8 cellular contexts compared by ENCODE assay signal in the genomic region with DNA sequence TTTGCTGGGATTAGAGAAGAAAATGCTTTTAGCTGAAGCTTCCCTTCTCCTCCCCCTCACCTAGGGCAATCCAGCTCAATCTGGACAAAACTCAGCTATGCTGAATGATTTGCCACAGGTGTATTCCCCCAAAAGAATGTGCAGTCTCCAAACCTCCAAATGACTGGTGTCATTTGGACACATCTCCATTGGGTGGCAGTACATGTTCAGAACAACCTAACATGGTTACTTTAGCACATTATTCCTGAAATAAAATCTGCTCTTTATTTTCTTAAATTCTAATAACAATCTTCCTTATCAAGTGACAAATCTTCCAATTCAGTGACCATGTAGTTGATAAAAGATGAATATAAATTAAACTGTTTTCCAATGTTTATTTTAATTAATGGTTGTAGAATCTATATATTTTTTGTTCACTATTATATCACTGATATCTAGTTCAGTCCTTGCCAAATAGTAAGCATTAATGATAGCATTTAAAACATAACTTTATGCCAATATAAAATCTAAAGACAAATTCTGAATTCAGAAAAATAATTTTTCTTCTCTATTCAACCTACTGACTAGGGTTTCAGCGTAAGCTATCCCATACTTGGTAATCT.
DNase-seq lines count a peak whose midpoint lies in the region; ATAC-seq and TF ChIP-seq lines count a peak whose summit lies in the region.

No MANE protein-coding gene starts in this region.

- H3K23ac ChIP-seq in IMR-90 (ENCODE audit: low read depth, low read length), result no peak overlapping the region

- 0 out of 2 replicates have a peak overlapping the region, but pooled peaks have one; percentile 51 for H2BK20ac ChIP-seq in IMR-90 (ENCODE audit: low read depth, low read length)

- H3K9me3 Mint-ChIP-seq in CD8-positive, alpha-beta memory T cell, result peaks cover 0 to 6% (median 0%) of the 10 kb centered on the region in 5 donors

- H3K4me2 ChIP-seq in IMR-90 (ENCODE audit: low read depth, low read length), result no peak overlapping the region

- no peak overlapping the region for H2BK15ac ChIP-seq in IMR-90 (ENCODE audit: low read depth, low read length)

- H3K27ac ChIP-seq in right cardiac atrium (ENCODE audit: low read length) (no peak overlapping the region), IMR-90 (ENCODE audit: insufficient read depth, low read length) (no peak overlapping the region), VCaP (no peak overlapping the region), upper lobe of right lung (no peak overlapping the region)
- no peak overlapping the region for H3K27ac ChIP-seq in CD8-positive, alpha-beta memory T cell (ENCODE audit: low read depth, low read length)

- H4K20me1 ChIP-seq in IMR-90 (ENCODE audit: insufficient read depth, low read length), result no peaks in the 10 kb centered on the region

- TF ChIP-seq POLR2A in IMR-90 (IDR thresholded peaks at IDR 0.05; ENCODE audit: low read depth, low read length), result no peak

- no peak overlapping the region for H4K8ac ChIP-seq in IMR-90 (ENCODE audit: low read depth in 2 of 2, low read length in 2 of 2)

- no peaks in the 10 kb centered on the region for H3K4me1 Mint-ChIP-seq in CD8-positive, alpha-beta memory T cell

- ATAC-seq in Right ventricle myocardium superior (ENCODE audit: poor library complexity) (peak; percentile 48), right cardiac atrium (no peak), IMR-90 (ENCODE audit: low read depth) (peak; percentile 90), upper lobe of right lung (peak; percentile 66)

- no peak overlapping the region for H3K14ac ChIP-seq in IMR-90 (replicated peaks; ENCODE audit: low read depth, low read length)

- no peak overlapping the region for H3K9ac ChIP-seq in IMR-90 (ENCODE audit: low read depth, low read length)

- TF ChIP-seq CTCF in IMR-90 (conservative IDR thresholded peaks at IDR 0.05; ENCODE audit: low read depth, low read length) (peak; percentile 73), VCaP (conservative IDR thresholded peaks at IDR 0.05) (peak; percentile 73), upper lobe of right lung (IDR thresholded peaks at IDR 0.05) (peak; percentile 63)

- H3K36me3 Mint-ChIP-seq in CD8-positive, alpha-beta memory T cell, result no peaks in the 10 kb centered on the region

- no peak overlapping the region for H4K5ac ChIP-seq in IMR-90 (ENCODE audit: low read depth, low read length)

- H3K4me1 ChIP-seq in right cardiac atrium (ENCODE audit: control insufficient read depth, insufficient read depth, low read length), result peaks cover 4% of the 10 kb centered on the region
- peaks cover 4% of the 10 kb centered on the region for H3K4me1 ChIP-seq in IMR-90 (ENCODE audit: control insufficient read depth, insufficient read depth, low read length)
- peaks cover 11% of the 10 kb centered on the region for H3K4me1 ChIP-seq in upper lobe of right lung
- no peaks in the 10 kb centered on the region for H3K4me1 ChIP-seq in CD8-positive, alpha-beta memory T cell (ENCODE audit: insufficient read depth, low read length)

- H3K27ac Mint-ChIP-seq in CD8-positive, alpha-beta memory T cell, result peak overlapping the region in 1 of 8 donors; percentile 19

- POLR2A ChIA-PET in IMR-90 (lab: Charles Lee; ENCODE audit: unreplicated experiment), result no interaction called here
- POLR2A ChIA-PET in CD8-positive, alpha-beta memory T cell (lab: Charles Lee), result no interaction called here

- TF ChIP-seq RAD21 in IMR-90 (IDR thresholded peaks at IDR 0.05; ENCODE audit: low read length), result peak; percentile 93

- intact Hi-C loops in Right ventricle myocardium superior (cut with DNase I) (loop anchor here (5.0 kb wide), 1 partner anchor 1046 kb away; no protein-coding TSS in a partner anchor), right cardiac atrium (cut with DNase I) (loop anchor here in 2 of 4 donors (10.0 kb wide), 2 partner anchors 1044 to 1054 kb away; no protein-coding TSS in a partner anchor), IMR-90 (cut with micrococcal nuclease) (loop anchor here (1.0 to 10.0 kb wide), 6 partner anchors 84 to 1048 kb away; no protein-coding TSS in a partner anchor), upper lobe of right lung (cut with DNase I) (no loop called here)

- H3K36me3 ChIP-seq in IMR-90 (ENCODE audit: control insufficient read depth, insufficient read depth, low read length) (no peaks in the 10 kb centered on the region), upper lobe of right lung (no peaks in the 10 kb centered on the region)
- H3K36me3 ChIP-seq in CD8-positive, alpha-beta memory T cell (ENCODE audit: insufficient read depth, low read length), result no peaks in the 10 kb centered on the region

- DNase-seq in Right ventricle myocardium superior (no peak), right cardiac atrium (no peak), IMR-90 (peak; percentile 63), iPS-NIHi11 (ENCODE audit: low spot score) (peak; percentile 50), upper lobe of right lung (no peak), GM19238 (ENCODE audit: insufficient read length, low spot score) (no peak)
- no peak for DNase-seq in CD8-positive, alpha-beta memory T cell

- peak overlapping the region; percentile 33; the same call in 1 of the 2 replicates for H3K4ac ChIP-seq in IMR-90 (ENCODE audit: low read depth, low read length)

- H3K9me1 ChIP-seq in IMR-90 (ENCODE audit: insufficient read depth, low read length), result no peaks in the 10 kb centered on the region

- no peak overlapping the region for H3K4me3 Mint-ChIP-seq in CD8-positive, alpha-beta memory T cell

- no peak overlapping the region for H2BK5ac ChIP-seq in IMR-90 (ENCODE audit: low read depth, low read length, poor library complexity, severe bottlenecking)

- H2BK120ac ChIP-seq in IMR-90 (ENCODE audit: low read depth, low read length), result peak overlapping the region; percentile 39; the same call in 1 of the 2 replicates

- H3K27me3 Mint-ChIP-seq in CD8-positive, alpha-beta memory T cell, result peaks cover 0 to 44% of the 10 kb centered on the region in 2 donors

- no peak overlapping the region for H2AFZ ChIP-seq in IMR-90 (replicated peaks; ENCODE audit: low read length, poor library complexity)

- H3K4me3 ChIP-seq in right cardiac atrium (ENCODE audit: low read length), result no peak overlapping the region
- H3K4me3 ChIP-seq in IMR-90 (ENCODE audit: insufficient read depth, low read depth, low read length), result no peak overlapping the region
- H3K4me3 ChIP-seq in upper lobe of right lung, result no peak overlapping the region
- H3K4me3 ChIP-seq in CD8-positive, alpha-beta memory T cell (ENCODE audit: low read length), result no peak overlapping the region

- no peak overlapping the region for H3K18ac ChIP-seq in IMR-90 (ENCODE audit: low read depth, low read length)

- H3K56ac ChIP-seq in IMR-90 (ENCODE audit: extremely low read depth, insufficient read depth, low read length), result no peak overlapping the region

- no TSS peak for BruUV-seq in IMR-90 (replicated peaks; lab: Mats Ljungman, UMichigan)

- no peak overlapping the region for H2AK5ac ChIP-seq in IMR-90 (ENCODE audit: low read depth, low read length)

- 96% methylated on average over 1 of the region's 1 CpG for WGBS in right cardiac atrium
- no CpG with 5 or more reads among the region's 1 CpG for WGBS in IMR-90 (ENCODE audit: extremely low coverage in 2 of 2, insufficient read length in 1 of 2), 2 experiments

- dilution Hi-C loops in IMR-90 (cut with HindIII; ENCODE audit: low sequenced_read_pairs, unreplicated experiment), result no loop called here

- H3K79me1 ChIP-seq in IMR-90 (ENCODE audit: low read depth in 1 of 2, low read length in 2 of 2), result no peaks in the 10 kb centered on the region

- H3K27me3 ChIP-seq in right cardiac atrium (ENCODE audit: control insufficient read depth, insufficient read depth) (no peaks in the 10 kb centered on the region), IMR-90 (ENCODE audit: control insufficient read depth, insufficient read depth, low read length) (no peaks in the 10 kb centered on the region), upper lobe of right lung (no peaks in the 10 kb centered on the region)
- H3K27me3 ChIP-seq in CD8-positive, alpha-beta memory T cell (ENCODE audit: insufficient read depth, low read length, poor library complexity, severe bottlenecking), result no peaks in the 10 kb centered on the region

- H4K91ac ChIP-seq in IMR-90 (ENCODE audit: insufficient read depth, low read depth, low read length), result no peak overlapping the region

- CTCF ChIA-PET in IMR-90 (lab: Yijun Ruan, JAX), result interaction anchor here (0.7 to 1.8 kb wide), 3 partner anchors 81 to 1065 kb away, joined by 3 to 6 read pairs (median 3); no protein-coding TSS in a partner anchor
- CTCF ChIA-PET in CD8-positive, alpha-beta memory T cell (lab: Charles Lee), result interaction anchor here (0.6 to 0.8 kb wide), 2 partner anchors 1009 to 1056 kb away, joined by 3 read pairs; no protein-coding TSS in a partner anchor

- no peaks in the 10 kb centered on the region for H3K9me3 ChIP-seq in right cardiac atrium (ENCODE audit: control insufficient read depth, low read length)
- 0 out of 2 replicates have a peak, but pooled peaks cover 2% of the 10 kb centered on the region for H3K9me3 ChIP-seq in IMR-90 (ENCODE audit: control insufficient read depth, insufficient read depth, low read length)
- H3K9me3 ChIP-seq in upper lobe of right lung, result no peaks in the 10 kb centered on the region
- H3K9me3 ChIP-seq in CD8-positive, alpha-beta memory T cell (ENCODE audit: low read length), result no peaks in the 10 kb centered on the region

- no peak overlapping the region for H2AK9ac ChIP-seq in IMR-90 (replicated peaks; ENCODE audit: low read depth, low read length, poor library complexity)

- in situ Hi-C loops in IMR-90 (cut with MboI; ENCODE audit: low sequenced_read_pairs), result no loop called here

TF ChIP-seq in IMR-90, 13 proteins besides CTCF, POLR2A, EP300 and RAD21:
- TF ChIP-seq MAZ (IDR thresholded peaks at IDR 0.05; ENCODE audit: borderline replicate concordance, low read depth, low read length), result no peak
- TF ChIP-seq RFX5 (IDR thresholded peaks at IDR 0.05; ENCODE audit: low read depth, low read length), result no peak
- no peak for TF ChIP-seq MAFK (IDR thresholded peaks at IDR 0.05; ENCODE audit: low read depth, low read length)
- TF ChIP-seq SMC3 (IDR thresholded peaks at IDR 0.05; ENCODE audit: low read depth, low read length), result peak; percentile 87
- TF ChIP-seq, protein P1, sequence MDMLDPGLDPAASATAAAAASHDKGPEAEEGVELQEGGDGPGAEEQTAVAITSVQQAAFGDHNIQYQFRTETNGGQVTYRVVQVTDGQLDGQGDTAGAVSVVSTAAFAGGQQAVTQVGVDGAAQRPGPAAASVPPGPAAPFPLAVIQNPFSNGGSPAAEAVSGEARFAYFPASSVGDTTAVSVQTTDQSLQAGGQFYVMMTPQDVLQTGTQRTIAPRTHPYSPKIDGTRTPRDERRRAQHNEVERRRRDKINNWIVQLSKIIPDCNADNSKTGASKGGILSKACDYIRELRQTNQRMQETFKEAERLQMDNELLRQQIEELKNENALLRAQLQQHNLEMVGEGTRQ (IDR thresholded peaks at IDR 0.05; ENCODE audit: low read depth, low read length), result no peak
- no peak for TF ChIP-seq FOS (IDR thresholded peaks at IDR 0.05; ENCODE audit: low read depth, low read length)

Comparison
In these comparisons a context has a peak if more than half of its experiments do, and no peak if none do; other contexts are left out.
1. ATAC-seq: peak in Right ventricle myocardium superior (single experiment), IMR-90 (single experiment) and upper lobe of right lung (single experiment); none in right cardiac atrium (0 of 2).
2. DNase-seq: peak in IMR-90 (single experiment) and iPS-NIHi11 (single experiment); none in Right ventricle myocardium superior (single experiment), right cardiac atrium (0 of 3), upper lobe of right lung (single experiment), CD8-positive, alpha-beta memory T cell (0 of 5) and GM19238 (single experiment).
3. Peak in every context shown above with its lines, with median percentiles within 50 percentile points of each other: CTCF ChIP-seq.